Comparison of ENCODE assay signal across 8 cellular contexts in genomic region chr5:134525687-134526482, GRCh38. TPM values are rescaled to one million over a fixed set of nuclear protein-coding genes. Genes with fewer than 3 reads are reported as not detected.
DNase-seq lines count a peak whose midpoint lies in the region; ATAC-seq, FAIRE-seq and TF ChIP-seq lines count a peak whose summit lies in the region.

No MANE protein-coding gene starts in this region.

- no peak for TF ChIP-seq CTCF in HFFc6 (IDR thresholded peaks at IDR 0.05)
- peak in 1 of 3 experiments; percentile 10 for TF ChIP-seq CTCF in keratinocyte (optimal IDR thresholded peaks at IDR 0.05 in 1 of 3, IDR thresholded peaks at IDR 0.05 in 1 of 3, conservative IDR thresholded peaks at IDR 0.05 in 1 of 3; ENCODE audit: extremely low read depth in 1 of 3, insufficient read depth in 2 of 3, low read length in 3 of 3)

- peak overlapping the region; percentile 80 for H3K9ac ChIP-seq in keratinocyte (ENCODE audit: control insufficient read depth, extremely low read depth, insufficient read depth, low read length)

- peaks cover 28% of the 10 kb centered on the region for H3K4me1 Mint-ChIP-seq in HFFc6 (ENCODE audit: low read depth)

- H3K36me3 ChIP-seq in keratinocyte (ENCODE audit: control insufficient read depth in 2 of 2, extremely low read depth in 1 of 2, insufficient read depth in 2 of 2, low read length in 2 of 2), result no peaks in the 10 kb centered on the region

- H3K4me2 ChIP-seq in keratinocyte (ENCODE audit: control insufficient read depth, extremely low read depth, insufficient read depth, low read depth, low read length), result peak overlapping the region; percentile 96

- H3K4me1 ChIP-seq in keratinocyte (ENCODE audit: control insufficient read depth, extremely low read depth, insufficient read depth, low read length), result peaks cover 19% of the 10 kb centered on the region

- H3K27me3 ChIP-seq in keratinocyte (ENCODE audit: control insufficient read depth, extremely low read depth, insufficient read depth, low read length), result no peaks in the 10 kb centered on the region

- no peaks in the 10 kb centered on the region for H3K9me1 ChIP-seq in keratinocyte (ENCODE audit: control insufficient read depth, extremely low read depth, insufficient read depth, low read length)

- H2AFZ ChIP-seq in keratinocyte (ENCODE audit: control insufficient read depth, low read length), result peak overlapping the region; percentile 49

- H3K9me3 Mint-ChIP-seq in HFFc6, result no peaks in the 10 kb centered on the region

- H3K27ac Mint-ChIP-seq in HFFc6, result peak overlapping the region; percentile 90

- H4K20me1 ChIP-seq in keratinocyte (ENCODE audit: control insufficient read depth, extremely low read depth, insufficient read depth, low read length), result no peaks in the 10 kb centered on the region

- H3K4me3 Mint-ChIP-seq in HFFc6, result peak overlapping the region; percentile 93

- peak overlapping the region; percentile 57 to 87 (median 83) for H3K4me3 ChIP-seq in keratinocyte (ENCODE audit: control insufficient read depth in 2 of 3, extremely low read depth in 1 of 3, insufficient read depth in 2 of 3, low read depth in 1 of 3, low read length in 3 of 3)

- peaks cover 12% of the 10 kb centered on the region for H3K27me3 Mint-ChIP-seq in HFFc6 (ENCODE audit: insufficient read depth)

- H3K27ac ChIP-seq in keratinocyte (ENCODE audit: control insufficient read depth, insufficient read depth, low read length), result peak overlapping the region; percentile 74

- H3K36me3 Mint-ChIP-seq in HFFc6 (ENCODE audit: low read depth), result no peaks in the 10 kb centered on the region

- H3K9me3 ChIP-seq in keratinocyte (ENCODE audit: control insufficient read depth, low read depth, low read length), result no peaks in the 10 kb centered on the region

- H3K79me2 ChIP-seq in keratinocyte (ENCODE audit: control insufficient read depth, insufficient read depth, low read length), result peaks cover 29% of the 10 kb centered on the region

- no peak for ATAC-seq in GM18861 (IDR thresholded peaks at IDR 0.05; ENCODE audit: unreplicated experiment)

- DNase-seq in DMS 273 treated with DMSO at 0.1 percent for 48 hours (lab: John Stamatoyannopoulos, UW) (peak; percentile 59), HFFc6 (peak; percentile 71), NCI-H2171 (lab: John Stamatoyannopoulos, UW) (peak; percentile 33), cerebellum (ENCODE audit: low spot score) (peak; percentile 81), keratinocyte (ENCODE audit: low read depth, low spot score) (no peak)
- peak; percentile 61 for DNase-seq in activated CD4-positive, CD25-positive, alpha-beta regulatory T cell treated with anti-CD3 and anti-CD28 coated beads, Interleukin-2, amount 50 U/mL, for 72 hours
- DNase-seq in stimulated activated CD4-positive, alpha-beta T cell treated with anti-CD3 and anti-CD28 coated beads, Interleukin-12 subunit alpha, Interleukin-12 subunit beta, amount 100 ng/mL, for 4 hours, result peak; percentile 52

- dilution Hi-C loops in keratinocyte (cut with MboI; ENCODE audit: extremely low pct_ligation_motif_present, low sequenced_read_pairs), result no loop called here

- FAIRE-seq in keratinocyte (lab: Jason Lieb, UNC), result no peak

RNA-seq across cellular contexts. Expression of gene JADE2, which starts 0.4 kb away (rescaled TPM):
- total RNA-seq in HFFc6 (2021; fragmentation: NEBNext Ultra II Directional; extraction: Animal tissue kit (Norgen Biotek cat#: 25700)), result 10 to 100 TPM; 32.8 to 41.0 (median 39.6) TPM
- 4.5 TPM for total RNA-seq in cerebellum
- polyA plus RNA-seq in keratinocyte, result 8.4 to 15.5 TPM (median 11.1 TPM) in 3 replicates
- polyA plus RNA-seq in keratinocyte (2011; ENCODE audit: low read depth), result 3.3 TPM
- polyA plus RNA-seq in keratinocyte (2011; cell fraction: cytosol; rRNA removed), result 6.2 and 10.7 TPM in 2 replicates
- polyA plus RNA-seq in keratinocyte (2011; cell fraction: nucleus; rRNA removed), result 13.5 and 16.0 TPM in 2 replicates
- 3.0 and 18.5 TPM in 2 replicates for polyA plus RNA-seq in keratinocyte (2012; ENCODE audit: low replicate concordance)
- 16.5 to 42.2 TPM (median 27.7 TPM) in 3 replicates for polyA minus RNA-seq in keratinocyte
- polyA minus RNA-seq in keratinocyte (2011; cell fraction: cytosol; rRNA and poly(A)+ RNA removed), result 25.3 TPM
- 19.3 and 20.4 TPM in 2 replicates for polyA minus RNA-seq in keratinocyte (2011; cell fraction: nucleus; rRNA and poly(A)+ RNA removed)
